ENCODE assay signal across 8 cellular contexts in the genomic region with DNA sequence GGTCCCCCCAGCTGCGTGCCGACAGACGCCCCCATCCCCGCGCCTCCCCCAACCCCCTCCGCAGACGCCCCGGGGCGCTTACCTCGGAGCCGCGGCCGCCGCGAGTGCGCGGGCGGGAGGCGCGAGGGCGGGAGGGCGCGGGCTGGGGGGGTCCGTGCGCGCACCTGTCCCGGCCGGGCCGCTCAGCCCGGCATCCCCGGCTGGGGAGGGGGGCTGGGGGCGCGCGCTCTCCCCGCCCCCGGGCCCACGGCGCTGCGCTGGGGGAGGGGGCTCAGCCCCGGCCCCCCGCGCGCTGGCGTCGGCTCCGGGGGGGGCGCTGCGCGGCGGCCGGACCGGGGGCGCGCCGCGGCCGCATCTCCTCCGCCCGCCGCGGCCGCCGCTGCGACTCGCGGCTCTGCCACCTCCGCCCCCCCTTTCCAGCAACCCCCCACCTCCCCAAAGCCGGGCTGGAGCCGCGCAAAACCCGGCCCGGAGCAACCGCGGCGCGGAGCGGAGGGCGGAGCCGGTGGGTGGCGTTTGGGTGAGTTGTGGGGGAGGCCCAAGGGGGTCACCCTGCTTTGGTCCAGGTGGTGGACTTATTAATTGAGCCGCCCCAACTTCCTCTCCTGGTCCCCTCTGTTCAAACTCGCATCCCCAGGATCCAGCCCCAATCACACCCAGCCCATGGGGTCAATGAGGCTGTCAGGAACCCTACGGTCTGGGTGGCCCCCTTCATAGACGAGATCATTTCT. TPM values are rescaled to one million over a fixed set of nuclear protein-coding genes. Genes with fewer than 3 reads are reported as not detected.
DNase-seq lines count a peak whose midpoint lies in the region; ATAC-seq and TF ChIP-seq lines count a peak whose summit lies in the region.

No MANE protein-coding gene starts in this region.

- peaks cover 94% of the 10 kb centered on the region for H3K27me3 Mint-ChIP-seq in stimulated activated naive CD8-positive, alpha-beta T cell treated with anti-CD3 and anti-CD28 coated beads, Interleukin-15, amount 100 ng/mL, for 72 hours

- ATAC-seq in stimulated activated naive CD8-positive, alpha-beta T cell treated with anti-CD3 and anti-CD28 coated beads, Interleukin-15, amount 100 ng/mL, for 72 hours = no peak

- H3K9me3 Mint-ChIP-seq in stimulated activated naive CD8-positive, alpha-beta T cell treated with anti-CD3 and anti-CD28 coated beads, Interleukin-15, amount 100 ng/mL, for 72 hours = no peaks in the 10 kb centered on the region

- TF ChIP-seq CTCF in Peyer's patch (IDR thresholded peaks at IDR 0.05) = no peak

- peak; percentile 31 for DNase-seq in activated T-cell treated with anti-CD3 and anti-CD28 coated beads, Interleukin-2, amount 50 U/mL, for 1 hour
- no peak for DNase-seq in activated T-cell treated with anti-CD3 and anti-CD28 coated beads for 4 hours
- DNase-seq in Peyer's patch = no peak
- DNase-seq in head of caudate nucleus = peak in 34 of 42 donors; percentile 20 to 75 (median 55)
- DNase-seq in stimulated activated naive CD8-positive, alpha-beta T cell treated with anti-CD3 and anti-CD28 coated beads, Interleukin-15, amount 100 ng/mL, for 72 hours = peak in 1 of 2 donors; percentile 16
- no peak for DNase-seq in activated CD8-positive, alpha-beta memory T cell treated with anti-CD3 and anti-CD28 coated beads, Interleukin-2, amount 50 U/mL, for 4 hours
- DNase-seq in NCI-H1694 (lab: John Stamatoyannopoulos, UW) = no peak
- no peak for DNase-seq in NCI-H1048 (lab: John Stamatoyannopoulos, UW)

- no peak overlapping the region for H3K27ac ChIP-seq in Peyer's patch

- peaks cover 15% of the 10 kb centered on the region for H3K4me1 Mint-ChIP-seq in stimulated activated naive CD8-positive, alpha-beta T cell treated with anti-CD3 and anti-CD28 coated beads, Interleukin-15, amount 100 ng/mL, for 72 hours

- no peaks in the 10 kb centered on the region for H3K36me3 ChIP-seq in Peyer's patch

- H3K27me3 ChIP-seq in Peyer's patch = peaks cover 0 to 39% of the 10 kb centered on the region in 2 donors

- intact Hi-C loops in head of caudate nucleus (cut with DNase I) = no loop called here

- H3K27ac Mint-ChIP-seq in stimulated activated naive CD8-positive, alpha-beta T cell treated with anti-CD3 and anti-CD28 coated beads, Interleukin-15, amount 100 ng/mL, for 72 hours = no peak overlapping the region

- TF ChIP-seq POLR2A in Peyer's patch (IDR thresholded peaks at IDR 0.05) = no peak

- peak overlapping the region; percentile 50 to 58 for H3K4me3 Mint-ChIP-seq in stimulated activated naive CD8-positive, alpha-beta T cell treated with anti-CD3 and anti-CD28 coated beads, Interleukin-15, amount 100 ng/mL, for 72 hours

- peaks cover 0 to 23% (median 9%) of the 10 kb centered on the region in 4 donors for H3K4me1 ChIP-seq in Peyer's patch

- H3K9me3 ChIP-seq in Peyer's patch = no peaks in the 10 kb centered on the region

- peak overlapping the region in 3 of 4 donors; percentile 3 to 34 (median 32) for H3K4me3 ChIP-seq in Peyer's patch

RNA-seq across cellular contexts. Expression of a gene that starts 22.1 kb away (rescaled TPM):
- total RNA-seq in Peyer's patch = 1 to 10 TPM; 1.2 to 9.9 (median 3.2) TPM

RNA-seq across cellular contexts. Expression of a gene that starts 41.7 kb away (rescaled TPM):
- 1 to 10 TPM; 1.7 to 3.5 (median 3.0) TPM for total RNA-seq in Peyer's patch

RNA-seq across cellular contexts. Expression of a gene that starts 46.5 kb away (rescaled TPM):
- total RNA-seq in Peyer's patch = 1 to 10 TPM in 2 of 4 donors, not detected in 2; 2.1 to 3.2 TPM

RNA-seq across cellular contexts. Expression of a gene that starts 57.8 kb away (rescaled TPM):
- 10 to 100 TPM in 2 of 4 donors, 1 to 10 TPM in 2; 7.0 to 16.5 (median 11.0) TPM for total RNA-seq in Peyer's patch

Comparison
In these comparisons a context has a peak if more than half of its experiments do, and no peak if none do; other contexts are left out.
1. DNase-seq: peak in activated T-cell treated with anti-CD3 and anti-CD28 coated beads, Interleukin-2, amount 50 U/mL, for 1 hour (single experiment) and head of caudate nucleus (34 of 42); none in activated T-cell treated with anti-CD3 and anti-CD28 coated beads for 4 hours (single experiment), Peyer's patch (0 of 3), activated CD8-positive, alpha-beta memory T cell treated with anti-CD3 and anti-CD28 coated beads, Interleukin-2, amount 50 U/mL, for 4 hours (single experiment), NCI-H1694 (single experiment) and NCI-H1048 (single experiment).